In the genomic region with DNA sequence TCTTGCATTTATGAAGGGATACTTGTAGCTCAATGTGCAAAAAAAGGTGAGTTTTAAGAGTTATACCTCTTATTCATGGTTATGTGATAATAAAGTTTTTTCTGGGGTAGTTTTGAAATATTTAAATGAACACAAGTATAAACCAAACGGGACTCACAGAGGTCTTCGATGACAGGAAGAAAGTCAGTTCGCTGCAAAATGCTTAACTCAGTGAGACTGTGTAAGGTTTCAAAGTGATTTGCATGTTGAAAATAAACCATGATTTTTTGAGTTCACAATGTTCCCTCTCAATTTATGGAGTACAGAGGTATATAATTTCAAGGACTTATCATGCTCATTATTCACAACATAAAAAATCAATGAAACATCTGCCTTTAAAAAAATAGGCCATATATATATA, we compare ENCODE assay signal across 1 cellular context.
TF ChIP-seq lines count a peak whose summit lies in the region.

No MANE protein-coding gene starts in this region.

TF ChIP-seq in IMR-90, 13 proteins besides CTCF, POLR2A, EP300 and RAD21 (continued from another document):
- TF ChIP-seq USF2 (IDR thresholded peaks at IDR 0.05; ENCODE audit: low read depth, low read length), result no peak
- TF ChIP-seq RFX5 (IDR thresholded peaks at IDR 0.05; ENCODE audit: low read depth, low read length), result no peak
- no peak for TF ChIP-seq NFE2L2 (IDR thresholded peaks at IDR 0.05; ENCODE audit: low read depth, low read length)
- no peak for TF ChIP-seq BHLHE40 (IDR thresholded peaks at IDR 0.05; ENCODE audit: low read depth, low read length)
- no peak for TF ChIP-seq CHD1 (IDR thresholded peaks at IDR 0.05; ENCODE audit: low read depth, low read length)
- TF ChIP-seq SMC3 (IDR thresholded peaks at IDR 0.05; ENCODE audit: low read depth, low read length), result no peak
- TF ChIP-seq MAZ (IDR thresholded peaks at IDR 0.05; ENCODE audit: borderline replicate concordance, low read depth, low read length), result no peak
- TF ChIP-seq MAFK (IDR thresholded peaks at IDR 0.05; ENCODE audit: low read depth, low read length), result no peak
